8 cellular contexts compared by ENCODE assay signal in genomic region chr3:40476478-40477470, GRCh38. TPM values are rescaled to one million over a fixed set of nuclear protein-coding genes. Genes with fewer than 3 reads are reported as not detected.
DNase-seq lines count a peak whose midpoint lies in the region; ATAC-seq, FAIRE-seq and TF ChIP-seq lines count a peak whose summit lies in the region.

Gene ZNF619 (plus strand): TSS chr3:40477122. CDS start chr3:40477980, 858 bp downstream.

- peaks cover 3% of the 10 kb centered on the region for H3K36me3 Mint-ChIP-seq in mesothelial cell of epicardium

- no peaks in the 10 kb centered on the region for H3K9me3 Mint-ChIP-seq in mesothelial cell of epicardium

- TF ChIP-seq CTCF in endothelial cell of umbilical vein (IDR thresholded peaks at IDR 0.05; ENCODE audit: extremely low read depth in 1 of 2, insufficient read depth in 1 of 2, low read depth in 1 of 2, low read length in 2 of 2) (no peak), mesothelial cell of epicardium (IDR thresholded peaks at IDR 0.05; ENCODE audit: unreplicated experiment) (no peak)

- dilution Hi-C loops in endothelial cell of umbilical vein (cut with MboI; ENCODE audit: extremely low pct_ligation_motif_present, low sequenced_read_pairs), result no loop called here

- peak; percentile 71 for DNase-seq in NCI-H748 (lab: John Stamatoyannopoulos, UW; ENCODE audit: unreplicated experiment)
- peak; percentile 30 for DNase-seq in activated T-cell treated with anti-CD3 and anti-CD28 coated beads for 1 hour (ENCODE audit: low read depth)
- peak; percentile 77 for DNase-seq in endothelial cell of umbilical vein (ENCODE audit: low read depth, low spot score)
- DNase-seq in mesothelial cell of epicardium (ENCODE audit: low spot score in 2 of 2, unreplicated experiment in 2 of 2), result peak; percentile 29 to 66
- peak; percentile 14 to 27 for DNase-seq in stimulated activated CD8-positive, alpha-beta memory T cell treated with anti-CD3 and anti-CD28 coated beads, Interleukin-4, amount 100 ng/mL, for 1 hour (ENCODE audit: low read depth in 2 of 2, low spot score in 1 of 2)

- in situ Hi-C loops in GM18951 (cut with MboI; ENCODE audit: low sequenced_read_pairs, unreplicated experiment), result no loop called here

- H3K4me2 ChIP-seq in BLaER1 treated with 17β-estradiol and CSF1 and Interleukin-3, amounts not matched to agents 10 nM and 100 nM, result peak within 1 kb of the TSS; percentile 71 to 98 (median 86)
- peak within 1 kb of the TSS; percentile 90 for H3K4me2 ChIP-seq in endothelial cell of umbilical vein (ENCODE audit: insufficient read depth, low read length)

- H2AFZ ChIP-seq in endothelial cell of umbilical vein (ENCODE audit: low read depth, low read length), result peak within 1 kb of the TSS; percentile 93

- POLR2A ChIA-PET in endothelial cell of umbilical vein (lab: Charles Lee), result interaction anchor here (0.6 to 2.4 kb wide), 3 partner anchors 20 to 1621 kb away, joined by 3 to 8 read pairs (median 3); partner anchors contain the start of gene RPL14

- H3K9me1 ChIP-seq in endothelial cell of umbilical vein (replicated peaks; ENCODE audit: control insufficient read depth, extremely low read depth, insufficient read depth, low read length), result no peaks in the 10 kb centered on the region

- TF ChIP-seq POLR2A in GM18951 (IDR thresholded peaks at IDR 0.05; ENCODE audit: extremely low read depth, insufficient read depth, insufficient read length) (peak; percentile 65), endothelial cell of umbilical vein (IDR thresholded peaks at IDR 0.05; ENCODE audit: low read depth, low read length) (peak; percentile 84)

- H3K4me1 Mint-ChIP-seq in mesothelial cell of epicardium, result peaks cover 8% of the 10 kb centered on the region

- H3K9me3 ChIP-seq in BLaER1 treated with 17β-estradiol and CSF1 and Interleukin-3, amounts not matched to agents 10 nM and 100 nM (replicated peaks in 1 of 11), result no peaks in the 10 kb centered on the region
- H3K9me3 ChIP-seq in endothelial cell of umbilical vein (replicated peaks; ENCODE audit: control insufficient read depth, insufficient read depth, low read length), result no peaks in the 10 kb centered on the region

- H3K4me1 ChIP-seq in BLaER1 treated with 17β-estradiol and CSF1 and Interleukin-3, amounts not matched to agents 10 nM and 100 nM, result peaks cover 12 to 26% (median 20%) of the 10 kb centered on the region in 10 experiments
- peaks cover 7% of the 10 kb centered on the region for H3K4me1 ChIP-seq in endothelial cell of umbilical vein (ENCODE audit: control insufficient read depth, extremely low read depth, insufficient read depth, low read length)

- peak within 1 kb of the TSS; percentile 83 to 94 (median 90) for H3K27ac ChIP-seq in BLaER1 treated with 17β-estradiol and CSF1 and Interleukin-3, amounts not matched to agents 10 nM and 100 nM
- peak within 1 kb of the TSS; percentile 68 for H3K27ac ChIP-seq in endothelial cell of umbilical vein (ENCODE audit: insufficient read depth, low read depth, low read length)

- peak; percentile 89 for ATAC-seq in HG03175 (IDR thresholded peaks at IDR 0.05; ENCODE audit: unreplicated experiment)

- H3K79me2 ChIP-seq in endothelial cell of umbilical vein (ENCODE audit: control insufficient read depth, insufficient read depth, low read length), result no peaks in the 10 kb centered on the region

- FAIRE-seq in endothelial cell of umbilical vein (lab: Jason Lieb, UNC), result peak; percentile 95

- H3K4me3 ChIP-seq in BLaER1 treated with 17β-estradiol and CSF1 and Interleukin-3, amounts not matched to agents 10 nM and 100 nM, result peak within 1 kb of the TSS; percentile 71 to 88 (median 76)
- peak within 1 kb of the TSS; percentile 50 to 78 (median 71) for H3K4me3 ChIP-seq in endothelial cell of umbilical vein (replicated peaks in 1 of 3; ENCODE audit: insufficient read depth in 1 of 3, low read depth in 1 of 3, low read length in 3 of 3)

- peaks cover 14 to 36% (median 28%) of the 10 kb centered on the region in 11 experiments for H3K36me3 ChIP-seq in BLaER1 treated with 17β-estradiol and CSF1 and Interleukin-3, amounts not matched to agents 10 nM and 100 nM
- no peaks in the 10 kb centered on the region for H3K36me3 ChIP-seq in endothelial cell of umbilical vein (ENCODE audit: control insufficient read depth in 2 of 2, extremely low read depth in 1 of 2, insufficient read depth in 2 of 2, low read length in 2 of 2)

- BruUV-seq in endothelial cell of umbilical vein (replicated peaks; lab: Mats Ljungman, UMichigan), result TSS peak; percentile 95

- CTCF ChIA-PET in endothelial cell of umbilical vein (lab: Charles Lee), result interaction anchor here (1.1 to 1.4 kb wide), 3 partner anchors 28 to 48 kb away, joined by 4 to 8 read pairs (median 5); partner anchors contain the start of genes ZNF620 and ZNF621

- no peaks in the 10 kb centered on the region for H3K27me3 ChIP-seq in BLaER1 treated with 17β-estradiol and CSF1 and Interleukin-3, amounts not matched to agents 10 nM and 100 nM
- no peaks in the 10 kb centered on the region for H3K27me3 ChIP-seq in endothelial cell of umbilical vein (ENCODE audit: control insufficient read depth in 2 of 2, insufficient read depth in 2 of 2, low read length in 2 of 2)

- H3K9ac ChIP-seq in BLaER1 treated with 17β-estradiol and CSF1 and Interleukin-3, amounts not matched to agents 10 nM and 100 nM, result peak within 1 kb of the TSS; percentile 84 to 93 (median 89)
- H3K9ac ChIP-seq in endothelial cell of umbilical vein (replicated peaks; ENCODE audit: extremely low read depth, insufficient read depth, low read length), result peak within 1 kb of the TSS; percentile 82

- H3K4me3 Mint-ChIP-seq in mesothelial cell of epicardium, result peak within 1 kb of the TSS; percentile 85

- intact Hi-C loops in endothelial cell of umbilical vein (cut with micrococcal nuclease), result loop anchor here (1.0 kb wide), 3 partner anchors 23 to 48 kb away; partner anchors contain the start of gene ZNF621

- no peaks in the 10 kb centered on the region for H4K20me1 ChIP-seq in BLaER1 treated with 17β-estradiol and CSF1 and Interleukin-3, amounts not matched to agents 10 nM and 100 nM
- no peaks in the 10 kb centered on the region for H4K20me1 ChIP-seq in endothelial cell of umbilical vein (replicated peaks; ENCODE audit: control insufficient read depth, extremely low read depth, insufficient read depth, low read length)

- H3K27ac Mint-ChIP-seq in mesothelial cell of epicardium, result peak within 1 kb of the TSS; percentile 76

- no peaks in the 10 kb centered on the region for H3K27me3 Mint-ChIP-seq in mesothelial cell of epicardium (ENCODE audit: low read depth)

TF ChIP-seq in endothelial cell of umbilical vein, 7 proteins besides CTCF, POLR2A, EP300 and RAD21:
- TF ChIP-seq MYC (IDR thresholded peaks at IDR 0.05; ENCODE audit: low read depth, low read length) (no peak), JUN (IDR thresholded peaks at IDR 0.05; ENCODE audit: borderline replicate concordance, insufficient read depth, insufficient read length, low read depth) (no peak), POLR2AphosphoS5 (IDR thresholded peaks at IDR 0.05; ENCODE audit: insufficient read depth, low read depth, low read length) (peak; percentile 85)

RNA-seq across cellular contexts. Expression of gene ZNF619, which starts in this region (rescaled TPM):
- total RNA-seq in endothelial cell of umbilical vein (4.4 and 7.2 TPM in 2 replicates), mesothelial cell of epicardium (7.3 to 9.7 TPM (median 7.4 TPM) in 3 replicates)
- 2.3 and 2.4 TPM in 2 replicates for polyA plus RNA-seq in endothelial cell of umbilical vein
- polyA plus RNA-seq in endothelial cell of umbilical vein (2011; cell fraction: cytosol; rRNA removed), result 2.3 and 2.4 TPM in 2 replicates
- polyA plus RNA-seq in endothelial cell of umbilical vein (2011; cell fraction: nucleus; rRNA removed), result 4.1 and 5.3 TPM in 2 replicates
- polyA plus RNA-seq in endothelial cell of umbilical vein (2012), result 1.5 and 1.9 TPM in 2 replicates
- 6.9 and 7.3 TPM in 2 replicates for polyA minus RNA-seq in endothelial cell of umbilical vein
- 1.9 TPM for polyA minus RNA-seq in endothelial cell of umbilical vein (2011; cell fraction: cytosol; rRNA and poly(A)+ RNA removed)
- polyA minus RNA-seq in endothelial cell of umbilical vein (2011; cell fraction: nucleus; rRNA and poly(A)+ RNA removed), result 5.0 and 8.6 TPM in 2 replicates

Comparison
In these comparisons a context has a peak if more than half of its experiments do, and no peak if none do; other contexts are left out.
1. Peak in every context shown above with its lines: DNase-seq, ATAC-seq, H3K4me3 ChIP-seq and H3K27ac ChIP-seq.
2. DNase-seq: peak in every context shown above with its lines; median percentile 77 in endothelial cell of umbilical vein; 71 in NCI-H748; 48 in mesothelial cell of epicardium; 30 in activated T-cell treated with anti-CD3 and anti-CD28 coated beads for 1 hour; 20 in stimulated activated CD8-positive, alpha-beta memory T cell treated with anti-CD3 and anti-CD28 coated beads, Interleukin-4, amount 100 ng/mL, for 1 hour.